In genomic region chr20:36754656-36755222, GRCh38 we compare ENCODE assay signal across 8 cellular contexts. TPM values are rescaled to one million over a fixed set of nuclear protein-coding genes. Genes with fewer than 3 reads are reported as not detected.
DNase-seq lines count a peak whose midpoint lies in the region; ATAC-seq, FAIRE-seq and TF ChIP-seq lines count a peak whose summit lies in the region.

No MANE protein-coding gene starts in this region.

- H3K27ac ChIP-seq in upper lobe of right lung = peak overlapping the region; percentile 24

- H3K36me3 Mint-ChIP-seq in endothelial cell (ENCODE audit: low read depth, unreplicated experiment) (peaks cover 7% of the 10 kb centered on the region), mesothelial cell of epicardium (peaks cover 15% of the 10 kb centered on the region)

- ATAC-seq in upper lobe of right lung = peak; percentile 90

- H3K27ac Mint-ChIP-seq in endothelial cell (ENCODE audit: unreplicated experiment) (no peak overlapping the region), mesothelial cell of epicardium (peak overlapping the region; percentile 35)

- H3K9me3 ChIP-seq in upper lobe of right lung = no peaks in the 10 kb centered on the region

- DNase-seq in AG20443 (ENCODE audit: low spot score) (peak; percentile 80), GM19239 (ENCODE audit: insufficient read length, low spot score) (no peak), NCI-H345 treated with DMSO at 0.1 percent for 48 hours (lab: John Stamatoyannopoulos, UW; ENCODE audit: unreplicated experiment) (peak; percentile 28), endothelial cell (ENCODE audit: low spot score) (peak; percentile 68), mesothelial cell of epicardium (ENCODE audit: low spot score in 2 of 2, unreplicated experiment in 2 of 2) (no peak), upper lobe of right lung (no peak), OCI-M2 (lab: John Stamatoyannopoulos, UW; ENCODE audit: unreplicated experiment) (no peak)
- peak; percentile 31 for DNase-seq in activated CD4-positive, alpha-beta T cell treated with anti-CD3 and anti-CD28 coated beads for 48 hours

- intact Hi-C loops in upper lobe of right lung (cut with DNase I) = no loop called here

- TF ChIP-seq CTCF in endothelial cell (IDR thresholded peaks at IDR 0.05; ENCODE audit: unreplicated experiment) (peak; percentile 37), mesothelial cell of epicardium (IDR thresholded peaks at IDR 0.05; ENCODE audit: unreplicated experiment) (no peak), upper lobe of right lung (IDR thresholded peaks at IDR 0.05) (peak; percentile 72)

- peaks cover 15% of the 10 kb centered on the region for H3K4me1 ChIP-seq in upper lobe of right lung

- no peaks in the 10 kb centered on the region for H3K27me3 ChIP-seq in upper lobe of right lung

- FAIRE-seq in GM19239 (lab: Jason Lieb, UNC) = peak; percentile 74

- peaks cover 21% of the 10 kb centered on the region for H3K36me3 ChIP-seq in upper lobe of right lung

- no peak overlapping the region for H3K4me3 Mint-ChIP-seq in endothelial cell (ENCODE audit: unreplicated experiment)
- H3K4me3 Mint-ChIP-seq in mesothelial cell of epicardium = no peak overlapping the region

- H3K4me1 Mint-ChIP-seq in endothelial cell (ENCODE audit: unreplicated experiment) = peaks cover 6% of the 10 kb centered on the region
- H3K4me1 Mint-ChIP-seq in mesothelial cell of epicardium = no peaks in the 10 kb centered on the region

- H3K9me3 Mint-ChIP-seq in endothelial cell (ENCODE audit: unreplicated experiment) (no peaks in the 10 kb centered on the region), mesothelial cell of epicardium (no peaks in the 10 kb centered on the region)

- no peak overlapping the region for H3K4me3 ChIP-seq in upper lobe of right lung

- H3K27me3 Mint-ChIP-seq in endothelial cell (ENCODE audit: unreplicated experiment) (no peaks in the 10 kb centered on the region), mesothelial cell of epicardium (ENCODE audit: low read depth) (no peaks in the 10 kb centered on the region)

RNA-seq across cellular contexts. Expression of gene NDRG3, which starts 8.8 kb away (rescaled TPM):
- total RNA-seq in endothelial cell (ENCODE audit: unreplicated experiment) (14.2 TPM), mesothelial cell of epicardium (23.4 to 24.3 TPM (median 23.6 TPM) in 3 replicates), upper lobe of right lung (30.3 TPM)

RNA-seq across cellular contexts. Expression of gene DSN1, which starts 18.8 kb away (rescaled TPM):
- total RNA-seq in endothelial cell (ENCODE audit: unreplicated experiment) (12.8 TPM), mesothelial cell of epicardium (12.2 to 15.1 TPM (median 13.7 TPM) in 3 replicates), upper lobe of right lung (7.5 TPM)

Comparison
In these comparisons a context has a peak if more than half of its experiments do, and no peak if none do; other contexts are left out.
1. DNase-seq: peak in AG20443 (single experiment), NCI-H345 treated with DMSO at 0.1 percent for 48 hours (single experiment), activated CD4-positive, alpha-beta T cell treated with anti-CD3 and anti-CD28 coated beads for 48 hours (single experiment) and endothelial cell (single experiment); none in GM19239 (single experiment), mesothelial cell of epicardium (0 of 2), upper lobe of right lung (single experiment) and OCI-M2 (single experiment).